Comparison of ENCODE assay signal across 25 cellular contexts in genomic region chr1:183449223-183449770, GRCh38. TPM values are rescaled to one million over a fixed set of nuclear protein-coding genes. Genes with fewer than 3 reads are reported as not detected.
"Had no signal": no experiment of that assay in that cellular context is flagged by ENCODE, and none has a peak within 500 bp of the region (broad histone marks: within the 10 kb centered on the region; RNA-seq: fewer than 3 reads in every experiment).

No MANE protein-coding gene starts in this region.

- DNase-seq: activated CD4-positive, alpha-beta memory T cell treated with anti-CD3 and anti-CD28 coated beads, Interleukin-2, amount 10 ng/mL, durations not matched to agents 7 days and 5 days; activated CD4-positive, alpha-beta T cell treated with anti-CD3 and anti-CD28 coated beads for 1 hour; activated CD4-positive, alpha-beta T cell treated with anti-CD3 and anti-CD28 coated beads for 48 hours; activated CD4-positive, CD25-positive, alpha-beta regulatory T cell; activated CD8-positive, alpha-beta memory T cell treated with anti-CD3 and anti-CD28 coated beads for 24 hours; activated CD8-positive, alpha-beta memory T cell treated with anti-CD3 and anti-CD28 coated beads, Interleukin-2, amount 10 ng/mL, durations not matched to agents 7 days and 5 days; activated CD8-positive, alpha-beta memory T cell treated with anti-CD3 and anti-CD28 coated beads, Interleukin-2, amount 50 U/mL, for 48 hours; activated effector memory CD4-positive, alpha-beta T cell treated with Interleukin-2 at 50 U/mL for 16 hours; activated naive CD4-positive, alpha-beta T cell treated with anti-CD3 and anti-CD28 coated beads, Interleukin-2, amount 10 ng/mL, durations not matched to agents 7 days and 5 days; activated naive CD8-positive, alpha-beta T cell treated with anti-CD3 and anti-CD28 coated beads, Interleukin-2, amount 50 U/mL, for 24 hours; activated T-cell treated with anti-CD3 and anti-CD28 coated beads, Interleukin-2, amount 50 U/mL, for 48 hours; anterior cingulate cortex; central memory CD4-positive, alpha-beta T cell; NCI-H1105; NCI-H1417 treated with DMSO at 0.1 percent for 48 hours; NCI-H1930; NCI-H2081 treated with DMSO at 0.1 percent for 48 hours; NCI-H226; NCI-H524; NK-92 treated with Interleukin-12 subunit alpha and Interleukin-12 subunit beta, amount 100 ng/mL, for 24 hours; Right ventricle myocardium superior; T1000; WERI-Rb-1 had no signal

- H3K27ac ChIP-seq: KMS-11, WERI-Rb-1 had no signal

- H3K36me3 ChIP-seq: WERI-Rb-1 had no signal

- FAIRE-seq: bronchial epithelial cell had no signal

- H3K4me2 ChIP-seq: KMS-11 had no signal

- H3K9ac ChIP-seq: KMS-11 had no signal

- ATAC-seq: activated CD8-positive, alpha-beta memory T cell treated with anti-CD3 and anti-CD28 coated beads, Interleukin-2, amount 10 ng/mL, durations not matched to agents 7 days and 5 days; activated naive CD8-positive, alpha-beta T cell treated with anti-CD3 and anti-CD28 coated beads, Interleukin-2, amount 50 U/mL, for 24 hours had no signal

RNA-seq across cellular contexts. Expression of gene NMNAT2, which starts 31.1 kb away (rescaled TPM):
- total RNA-seq: activated CD8-positive, alpha-beta memory T cell treated with anti-CD3 and anti-CD28 coated beads, Interleukin-2, amount 10 ng/mL, durations not matched to agents 7 days and 5 days had no signal
